Comparison of ENCODE assay signal across 11 cellular contexts in genomic region chr10:79160191-79160590, GRCh38.
A peak's percentile ranks its signal among the peaks of the same experiment; 100 is the strongest.
DNase-seq lines count a peak whose midpoint lies in the region; ATAC-seq and TF ChIP-seq lines count a peak whose summit lies in the region.
"Had no signal": no experiment of that assay in that cellular context is flagged by ENCODE, and none has a peak within 500 bp of the region (broad histone marks: within the 10 kb centered on the region; RNA-seq: fewer than 3 reads in every experiment).

No MANE protein-coding gene starts in this region.

- intact Hi-C loops in heart right ventricle (cut with DNase I) (no loop called here), Right ventricle myocardium superior (cut with DNase I) (no loop called here), prostate gland (cut with DNase I) (no loop called here), uterus (cut with DNase I; ENCODE audit: low total_unique reads) (no loop called here)

- ATAC-seq in heart right ventricle (no peak), Right ventricle myocardium superior (ENCODE audit: poor library complexity) (no peak), gastroesophageal sphincter (no peak), HG03460 (IDR thresholded peaks at IDR 0.05; ENCODE audit: unreplicated experiment) (no peak)

- H3K9me3 ChIP-seq in heart right ventricle (no peaks in the 10 kb centered on the region), gastroesophageal sphincter (no peaks in the 10 kb centered on the region), prostate gland (no peaks in the 10 kb centered on the region), uterus (no peaks in the 10 kb centered on the region)

- DNase-seq in heart right ventricle (no peak), Right ventricle myocardium superior (no peak), prostate gland (ENCODE audit: low spot score) (no peak), uterus (no peak), inferior parietal cortex (ENCODE audit: extremely low spot score) (no peak), activated T-cell treated with anti-CD3 and anti-CD28 coated beads for 4 hours (no peak)
- DNase-seq: amniotic stem cell; Calu3; effector CD4-positive, alpha-beta T cell had no signal

- H3K27me3 ChIP-seq in heart right ventricle (no peaks in the 10 kb centered on the region), gastroesophageal sphincter (no peaks in the 10 kb centered on the region), prostate gland (replicated peaks; ENCODE audit: insufficient read depth) (no peaks in the 10 kb centered on the region), uterus (no peaks in the 10 kb centered on the region)

- H3K4me1 ChIP-seq in heart right ventricle (peaks cover 68 to 100% (median 97%) of the 10 kb centered on the region in 9 donors), gastroesophageal sphincter (peaks cover 18 to 100% (median 93%) of the 10 kb centered on the region in 3 donors), prostate gland (replicated peaks) (peaks cover 25% of the 10 kb centered on the region), uterus (peaks cover 33 to 61% of the 10 kb centered on the region in 2 donors)

- H3K4me3 ChIP-seq in heart right ventricle, result no peak overlapping the region
- no peak overlapping the region for H3K4me3 ChIP-seq in gastroesophageal sphincter
- H3K4me3 ChIP-seq in prostate gland, result no peak overlapping the region
- no peak overlapping the region for H3K4me3 ChIP-seq in uterus

- H3K36me3 ChIP-seq in heart right ventricle, result peaks cover 0 to 32% (median 0%) of the 10 kb centered on the region in 9 donors
- peaks cover 0 to 32% of the 10 kb centered on the region in 2 donors for H3K36me3 ChIP-seq in gastroesophageal sphincter
- no peaks in the 10 kb centered on the region for H3K36me3 ChIP-seq in prostate gland
- H3K36me3 ChIP-seq in uterus, result no peaks in the 10 kb centered on the region

- no peak for TF ChIP-seq EP300 in gastroesophageal sphincter (IDR thresholded peaks at IDR 0.05)

- TF ChIP-seq POLR2A in gastroesophageal sphincter (IDR thresholded peaks at IDR 0.05), result no peak
- no peak for TF ChIP-seq POLR2A in prostate gland (IDR thresholded peaks at IDR 0.05)
- no peak for TF ChIP-seq POLR2A in uterus (IDR thresholded peaks at IDR 0.05)

- H3K27ac ChIP-seq in heart right ventricle (peak overlapping the region; percentile 80 to 98 (median 92)), gastroesophageal sphincter (peak overlapping the region; percentile 51 to 92 (median 86)), prostate gland (peak overlapping the region; percentile 23 to 56), uterus (peak overlapping the region; percentile 93 to 94)

- no peak for TF ChIP-seq CTCF in heart right ventricle (IDR thresholded peaks at IDR 0.05)
- TF ChIP-seq CTCF in gastroesophageal sphincter (IDR thresholded peaks at IDR 0.05), result no peak
- no peak for TF ChIP-seq CTCF in prostate gland (IDR thresholded peaks at IDR 0.05)
- no peak for TF ChIP-seq CTCF in uterus (IDR thresholded peaks at IDR 0.05)

- WGBS in heart right ventricle, 2 donors, result 38 to 58% methylated on average over 4 of the region's 4 CpGs
- WGBS in gastroesophageal sphincter (ENCODE audit: low coverage in 1 of 2), 2 donors, result 20 to 46% methylated on average over 2 to 4 of the region's 4 CpGs
- WGBS in prostate gland, result 73% methylated on average over 4 of the region's 4 CpGs

Comparison
In these comparisons a context has a peak if more than half of its experiments do, and no peak if none do; other contexts are left out.
1. H3K27ac ChIP-seq: peak in every context shown above with its lines; median percentile 94 in uterus; 92 in heart right ventricle; 86 in gastroesophageal sphincter; 40 in prostate gland.